ENCODE assay signal across 1 cellular context in the genomic region with DNA sequence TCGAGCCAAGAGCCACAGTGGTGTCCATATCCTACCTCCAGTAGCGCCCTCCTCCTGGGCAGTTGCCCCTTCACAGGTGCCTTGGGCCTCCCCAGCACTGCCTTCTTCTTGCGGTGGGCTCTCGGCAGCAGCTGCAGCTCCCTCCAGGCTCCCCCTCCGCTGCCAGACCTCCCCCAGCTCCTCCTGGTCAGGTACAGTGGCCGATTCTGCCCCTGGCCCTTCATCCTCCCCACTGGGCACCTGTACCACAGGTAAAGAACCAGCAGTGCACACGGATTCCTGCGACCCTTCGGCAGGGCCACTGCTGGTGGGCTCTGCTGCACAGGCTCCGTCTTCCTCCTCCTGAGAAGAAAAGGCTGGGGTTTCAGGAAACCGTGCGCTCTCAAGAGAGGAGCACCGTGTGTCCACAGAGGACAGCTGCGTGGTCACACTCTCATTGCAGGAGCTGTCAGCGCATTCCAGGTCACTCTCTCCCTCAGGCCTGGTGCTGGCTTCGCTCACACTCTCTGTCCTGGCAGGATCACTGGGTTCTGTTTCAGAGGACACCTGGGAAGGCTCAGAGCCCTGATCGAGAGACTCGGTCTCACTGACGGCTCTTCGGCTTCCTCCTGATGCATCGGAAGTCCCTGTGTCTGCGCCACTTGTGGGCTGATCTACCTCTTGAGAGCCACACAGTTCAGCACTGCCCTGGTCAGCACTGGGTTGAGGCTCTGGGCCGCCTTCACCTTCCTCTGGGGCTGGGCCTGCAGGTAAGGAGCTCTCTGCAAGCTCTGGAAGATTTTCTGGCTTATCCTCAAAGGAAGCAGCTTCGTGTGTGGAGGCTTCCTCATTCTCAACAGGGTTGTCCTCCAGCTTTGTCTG.
TF ChIP-seq lines count a peak whose summit lies in the region.

No MANE protein-coding gene starts in this region.

TF ChIP-seq in WTC11, 78 proteins besides CTCF, POLR2A, EP300 and RAD21 (continued from another document):
- TF ChIP-seq, protein P1, sequence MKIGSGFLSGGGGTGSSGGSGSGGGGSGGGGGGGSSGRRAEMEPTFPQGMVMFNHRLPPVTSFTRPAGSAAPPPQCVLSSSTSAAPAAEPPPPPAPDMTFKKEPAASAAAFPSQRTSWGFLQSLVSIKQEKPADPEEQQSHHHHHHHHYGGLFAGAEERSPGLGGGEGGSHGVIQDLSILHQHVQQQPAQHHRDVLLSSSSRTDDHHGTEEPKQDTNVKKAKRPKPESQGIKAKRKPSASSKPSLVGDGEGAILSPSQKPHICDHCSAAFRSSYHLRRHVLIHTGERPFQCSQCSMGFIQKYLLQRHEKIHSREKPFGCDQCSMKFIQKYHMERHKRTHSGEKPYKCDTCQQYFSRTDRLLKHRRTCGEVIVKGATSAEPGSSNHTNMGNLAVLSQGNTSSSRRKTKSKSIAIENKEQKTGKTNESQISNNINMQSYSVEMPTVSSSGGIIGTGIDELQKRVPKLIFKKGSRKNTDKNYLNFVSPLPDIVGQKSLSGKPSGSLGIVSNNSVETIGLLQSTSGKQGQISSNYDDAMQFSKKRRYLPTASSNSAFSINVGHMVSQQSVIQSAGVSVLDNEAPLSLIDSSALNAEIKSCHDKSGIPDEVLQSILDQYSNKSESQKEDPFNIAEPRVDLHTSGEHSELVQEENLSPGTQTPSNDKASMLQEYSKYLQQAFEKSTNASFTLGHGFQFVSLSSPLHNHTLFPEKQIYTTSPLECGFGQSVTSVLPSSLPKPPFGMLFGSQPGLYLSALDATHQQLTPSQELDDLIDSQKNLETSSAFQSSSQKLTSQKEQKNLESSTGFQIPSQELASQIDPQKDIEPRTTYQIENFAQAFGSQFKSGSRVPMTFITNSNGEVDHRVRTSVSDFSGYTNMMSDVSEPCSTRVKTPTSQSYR (CRISPR knock-in tag; IDR thresholded peaks at IDR 0.05): no peak
- TF ChIP-seq ZNF121 (CRISPR knock-in tag; IDR thresholded peaks at IDR 0.05) (no peak), ZNF423 (CRISPR knock-in tag; IDR thresholded peaks at IDR 0.05) (no peak), NFATC4 (CRISPR knock-in tag; IDR thresholded peaks at IDR 0.05) (no peak), GTF2I (CRISPR knock-in tag; conservative IDR thresholded peaks at IDR 0.05) (no peak)
- TF ChIP-seq, protein P2, sequence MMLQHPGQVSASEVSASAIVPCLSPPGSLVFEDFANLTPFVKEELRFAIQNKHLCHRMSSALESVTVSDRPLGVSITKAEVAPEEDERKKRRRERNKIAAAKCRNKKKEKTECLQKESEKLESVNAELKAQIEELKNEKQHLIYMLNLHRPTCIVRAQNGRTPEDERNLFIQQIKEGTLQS (CRISPR knock-in tag; conservative IDR thresholded peaks at IDR 0.05): no peak
